Comparison of ENCODE assay signal across 17 cellular contexts in genomic region chr6:35149891-35150566, GRCh38. TPM values are rescaled to one million over a fixed set of nuclear protein-coding genes. Genes with fewer than 3 reads are reported as not detected.
A peak's percentile ranks its signal among the peaks of the same experiment; 100 is the strongest.
DNase-seq lines count a peak whose midpoint lies in the region; ATAC-seq and TF ChIP-seq lines count a peak whose summit lies in the region.
"Had no signal": no experiment of that assay in that cellular context is flagged by ENCODE, and none has a peak within 500 bp of the region (broad histone marks: within the 10 kb centered on the region; RNA-seq: fewer than 3 reads in every experiment).

No MANE protein-coding gene starts in this region.

- H3K27me3 Mint-ChIP-seq in WTC11 (ENCODE audit: low read depth) (peaks cover 59% of the 10 kb centered on the region), endodermal cell (ENCODE audit: insufficient read depth) (peaks cover 41% of the 10 kb centered on the region)
- H3K27me3 Mint-ChIP-seq in activated naive CD8-positive, alpha-beta T cell treated with anti-CD3 and anti-CD28 coated beads, Interleukin-2, amount 50 U/mL, for 24 hours, result peaks cover 18% of the 10 kb centered on the region
- H3K27me3 Mint-ChIP-seq: CD4-positive, CD25-positive, alpha-beta regulatory T cell had no signal

- H3K9me3 ChIP-seq in endodermal cell (ENCODE audit: control insufficient read depth, low read length) (no peaks in the 10 kb centered on the region), lower lobe of right lung (no peaks in the 10 kb centered on the region), thyroid gland (no peaks in the 10 kb centered on the region)
- H3K9me3 ChIP-seq: BE2C had no signal

- DNase-seq in WTC11 (ENCODE audit: low spot score) (no peak), endodermal cell (peak; percentile 46), lower lobe of right lung (no peak), thyroid gland (peak; percentile 83 to 85), activated gamma-delta T cell (lab: John Stamatoyannopoulos, UW) (no peak), NCI-H226 (no peak)
- DNase-seq in activated naive CD8-positive, alpha-beta T cell treated with anti-CD3 and anti-CD28 coated beads, Interleukin-2, amount 50 U/mL, for 24 hours, result no peak
- DNase-seq: ACHN; BE2C; C1 segment of cervical spinal cord; CD4-positive, CD25-positive, alpha-beta regulatory T cell; CD8-positive, alpha-beta memory T cell; COR-L47; GOT3; H9 had no signal

- intact Hi-C loops in lower lobe of right lung (cut with DNase I), result no loop called here
- intact Hi-C loops in thyroid gland (cut with DNase I), result no loop called here

- peak in 1 of 2 donors; percentile 36 for TF ChIP-seq POLR2A in thyroid gland (IDR thresholded peaks at IDR 0.05)

- POLR2A ChIA-PET in WTC11 (lab: Charles Lee), result no interaction called here

- CTCF ChIA-PET in WTC11 (lab: Charles Lee), result interaction anchor here (0.6 to 6.5 kb wide), 3 partner anchors 51 to 90 kb away, joined by 3 to 102 read pairs (median 7); no protein-coding TSS in a partner anchor

- H3K27me3 ChIP-seq in endodermal cell (ENCODE audit: control insufficient read depth, insufficient read depth, low read length, poor library complexity, severe bottlenecking) (peaks cover 5% of the 10 kb centered on the region), lower lobe of right lung (ENCODE audit: low read depth) (no peaks in the 10 kb centered on the region), thyroid gland (no peaks in the 10 kb centered on the region)
- H3K27me3 ChIP-seq: BE2C had no signal

- H3K4me3 ChIP-seq in endodermal cell (ENCODE audit: low read length) (no peak overlapping the region), lower lobe of right lung (no peak overlapping the region), thyroid gland (replicated peaks in 1 of 3) (no peak overlapping the region)

- WGBS in endodermal cell (ENCODE audit: insufficient coverage in 1 of 2, insufficient read length in 1 of 2), 2 experiments, result 93 to 95% methylated on average over 12 to 16 of the region's 16 CpGs
- 59 to 60% methylated on average over 16 of the region's 16 CpGs for WGBS in thyroid gland, 2 donors

- H3K9ac ChIP-seq in endodermal cell (ENCODE audit: extremely low read depth, low read length, poor library complexity, severe bottlenecking), result no peak overlapping the region

- H3K27ac Mint-ChIP-seq in WTC11 (no peak overlapping the region), endodermal cell (no peak overlapping the region)
- no peak overlapping the region for H3K27ac Mint-ChIP-seq in activated naive CD8-positive, alpha-beta T cell treated with anti-CD3 and anti-CD28 coated beads, Interleukin-2, amount 50 U/mL, for 24 hours
- H3K27ac Mint-ChIP-seq: H9 had no signal

- no peak for TF ChIP-seq CTCF in WTC11 (IDR thresholded peaks at IDR 0.05)
- TF ChIP-seq CTCF in endodermal cell (conservative IDR thresholded peaks at IDR 0.05), result no peak
- TF ChIP-seq CTCF in lower lobe of right lung (IDR thresholded peaks at IDR 0.05), result no peak
- peak in 1 of 6 experiments; percentile 2 for TF ChIP-seq CTCF in thyroid gland (IDR thresholded peaks at IDR 0.05)

- H3K27ac ChIP-seq in endodermal cell (ENCODE audit: low read depth, low read length), result no peak overlapping the region
- no peak overlapping the region for H3K27ac ChIP-seq in lower lobe of right lung
- peak overlapping the region; percentile 71 to 84 (median 81) for H3K27ac ChIP-seq in thyroid gland

- H3K9me3 Mint-ChIP-seq in WTC11 (no peaks in the 10 kb centered on the region), endodermal cell (no peaks in the 10 kb centered on the region)
- no peaks in the 10 kb centered on the region for H3K9me3 Mint-ChIP-seq in activated naive CD8-positive, alpha-beta T cell treated with anti-CD3 and anti-CD28 coated beads, Interleukin-2, amount 50 U/mL, for 24 hours
- H3K9me3 Mint-ChIP-seq: CD4-positive, CD25-positive, alpha-beta regulatory T cell; CD8-positive, alpha-beta memory T cell; H9 had no signal

- ATAC-seq in WTC11, result no peak
- peak; percentile 60 to 66 for ATAC-seq in lower lobe of right lung
- no peak for ATAC-seq in GM21360 (IDR thresholded peaks at IDR 0.05; ENCODE audit: unreplicated experiment)
- ATAC-seq in activated naive CD8-positive, alpha-beta T cell treated with anti-CD3 and anti-CD28 coated beads, Interleukin-2, amount 50 U/mL, for 24 hours, result no peak
- ATAC-seq: HepG2 had no signal

- no peaks in the 10 kb centered on the region for H3K36me3 Mint-ChIP-seq in WTC11
- no peaks in the 10 kb centered on the region for H3K36me3 Mint-ChIP-seq in endodermal cell (ENCODE audit: low read depth)
- H3K36me3 Mint-ChIP-seq in activated naive CD8-positive, alpha-beta T cell treated with anti-CD3 and anti-CD28 coated beads, Interleukin-2, amount 50 U/mL, for 24 hours (ENCODE audit: low read depth), result no peaks in the 10 kb centered on the region
- H3K36me3 Mint-ChIP-seq: CD4-positive, CD25-positive, alpha-beta regulatory T cell; CD8-positive, alpha-beta memory T cell had no signal

- no peak overlapping the region for H3K4me3 Mint-ChIP-seq in WTC11
- no peak overlapping the region for H3K4me3 Mint-ChIP-seq in endodermal cell
- H3K4me3 Mint-ChIP-seq in activated naive CD8-positive, alpha-beta T cell treated with anti-CD3 and anti-CD28 coated beads, Interleukin-2, amount 50 U/mL, for 24 hours, result no peak overlapping the region
- H3K4me3 Mint-ChIP-seq: CD4-positive, CD25-positive, alpha-beta regulatory T cell; CD8-positive, alpha-beta memory T cell; H9 had no signal

- H3K4me1 Mint-ChIP-seq in WTC11 (peaks cover 30% of the 10 kb centered on the region), endodermal cell (peaks cover 28% of the 10 kb centered on the region)
- H3K4me1 Mint-ChIP-seq in activated naive CD8-positive, alpha-beta T cell treated with anti-CD3 and anti-CD28 coated beads, Interleukin-2, amount 50 U/mL, for 24 hours, result peaks cover 22% of the 10 kb centered on the region
- H3K4me1 Mint-ChIP-seq: CD8-positive, alpha-beta memory T cell had no signal

- H3K4me1 ChIP-seq in endodermal cell (ENCODE audit: control insufficient read depth, insufficient read depth, low read length) (peaks cover 4% of the 10 kb centered on the region), lower lobe of right lung (peaks cover 6% of the 10 kb centered on the region), thyroid gland (peaks cover 14 to 26% of the 10 kb centered on the region in 2 donors)
- H3K4me1 ChIP-seq: BE2C had no signal

- H3K36me3 ChIP-seq in endodermal cell (ENCODE audit: control insufficient read depth, insufficient read depth, low read length) (no peaks in the 10 kb centered on the region), lower lobe of right lung (no peaks in the 10 kb centered on the region), thyroid gland (no peaks in the 10 kb centered on the region)
- H3K36me3 ChIP-seq: BE2C had no signal

TF ChIP-seq in WTC11, 78 proteins besides CTCF, POLR2A, EP300 and RAD21:
- TF ChIP-seq NFYB (CRISPR knock-in tag; conservative IDR thresholded peaks at IDR 0.05; ENCODE audit: low read depth) (0 out of 2 replicates have a peak, but pooled peaks have one; percentile 30), E2F1 (CRISPR knock-in tag; IDR thresholded peaks at IDR 0.05) (no peak), USF2 (CRISPR knock-in tag; IDR thresholded peaks at IDR 0.05) (peak; percentile 48; the same call in 1 of the 2 replicates), SP1 (CRISPR knock-in tag; conservative IDR thresholded peaks at IDR 0.05) (no peak)

RNA-seq across cellular contexts. Expression of gene TCP11, which starts 8.9 kb away (rescaled TPM):
- total RNA-seq in WTC11 (2021), result not detected in 3 replicates
- total RNA-seq in endodermal cell, result not detected
- 1.1 TPM for polyA plus RNA-seq in endodermal cell (2013, experiment 1 of 2)
- 0.21 TPM for polyA plus RNA-seq in endodermal cell (2013, experiment 2 of 2)
- total RNA-seq in lower lobe of right lung, result not detected
- total RNA-seq in thyroid gland, result 1 to 10 TPM in 2 of 4 donors, not detected in 2; 1.0 to 2.8 TPM
- total RNA-seq: CD4-positive, CD25-positive, alpha-beta regulatory T cell; CD8-positive, alpha-beta memory T cell; H9; HepG2 had no signal
- polyA plus RNA-seq: CD4-positive, CD25-positive, alpha-beta regulatory T cell; CD8-positive, alpha-beta memory T cell had no signal

Comparison
In these comparisons a context has a peak if more than half of its experiments do, and no peak if none do; other contexts are left out.
1. ATAC-seq: peak in lower lobe of right lung (2 of 2); none in WTC11 (single experiment), GM21360 (single experiment) and activated naive CD8-positive, alpha-beta T cell treated with anti-CD3 and anti-CD28 coated beads, Interleukin-2, amount 50 U/mL, for 24 hours (single experiment).
2. DNase-seq: peak in endodermal cell (single experiment) and thyroid gland (2 of 2); none in WTC11 (single experiment), lower lobe of right lung (single experiment), activated gamma-delta T cell (single experiment), NCI-H226 (single experiment) and activated naive CD8-positive, alpha-beta T cell treated with anti-CD3 and anti-CD28 coated beads, Interleukin-2, amount 50 U/mL, for 24 hours (single experiment).
3. H3K27ac ChIP-seq: peak in thyroid gland (3 of 3); none in endodermal cell (single experiment) and lower lobe of right lung (single experiment).